Comparison of ENCODE assay signal across 11 cellular contexts in the genomic region with DNA sequence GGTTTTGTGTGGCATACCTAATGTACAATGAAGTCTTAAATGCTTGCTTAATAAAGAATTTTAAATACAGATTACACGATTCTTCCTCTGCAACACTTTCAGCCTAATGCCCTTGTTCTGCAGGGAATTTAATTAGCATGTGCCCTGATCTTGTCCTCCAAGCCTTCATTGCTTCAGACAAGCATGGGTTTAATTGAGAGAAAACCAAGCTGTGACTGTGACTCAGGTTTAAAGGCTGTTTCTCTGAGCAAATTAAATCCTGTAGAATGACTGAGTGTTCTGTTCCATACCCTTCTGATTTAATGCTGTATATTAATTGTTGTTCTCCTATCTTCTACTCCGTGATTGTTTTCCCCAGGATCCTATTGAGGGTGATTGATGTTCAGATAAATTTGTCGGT.
DNase-seq lines count a peak whose midpoint lies in the region.
"Had no signal": no experiment of that assay in that cellular context is flagged by ENCODE, and none has a peak within 500 bp of the region (broad histone marks: within the 10 kb centered on the region; RNA-seq: fewer than 3 reads in every experiment).

No MANE protein-coding gene starts in this region.

- in situ Hi-C loops in G401 (cut with HindIII; ENCODE audit: low sequenced_read_pairs) = no loop called here

- DNase-seq in G401 (ENCODE audit: low spot score) = peak; percentile 62
- DNase-seq in NCI-H82 (lab: John Stamatoyannopoulos, UW) = peak; percentile 68
- DNase-seq in left kidney (ENCODE audit: low read depth, low spot score) = peak; percentile 11
- DNase-seq in midbrain (lab: John Stamatoyannopoulos, UW) = no peak
- no peak for DNase-seq in activated CD4-positive, alpha-beta T cell treated with anti-CD3 and anti-CD28 coated beads for 48 hours
- no peak for DNase-seq in cerebellum (ENCODE audit: low spot score)
- DNase-seq: AML-193; Caco-2; CD4-positive, alpha-beta T cell; DMS153; DMS79 treated with DMSO at 0.1 percent for 48 hours had no signal

Comparison
In these comparisons a context has a peak if more than half of its experiments do, and no peak if none do; other contexts are left out.
1. DNase-seq: peak in G401 (single experiment), NCI-H82 (single experiment) and left kidney (single experiment); none in midbrain (single experiment), activated CD4-positive, alpha-beta T cell treated with anti-CD3 and anti-CD28 coated beads for 48 hours (single experiment) and cerebellum (single experiment).